Comparison of ENCODE assay signal across 14 cellular contexts in genomic region chr4:159367421-159368105, GRCh38.
DNase-seq lines count a peak whose midpoint lies in the region; ATAC-seq, FAIRE-seq and TF ChIP-seq lines count a peak whose summit lies in the region.
"Had no signal": no experiment of that assay in that cellular context is flagged by ENCODE, and none has a peak within 500 bp of the region (broad histone marks: within the 10 kb centered on the region; RNA-seq: fewer than 3 reads in every experiment).

No MANE protein-coding gene starts in this region.

- H3K14ac ChIP-seq in IMR-90 (replicated peaks; ENCODE audit: low read depth, low read length), result no peak overlapping the region; the same call in 1 of the 2 replicates

- no peak for TF ChIP-seq POLR2A in IMR-90 (IDR thresholded peaks at IDR 0.05; ENCODE audit: low read depth, low read length)

- H3K36me3 Mint-ChIP-seq in stimulated activated effector memory CD8-positive, alpha-beta T cell treated with anti-CD3 and anti-CD28 coated beads, Interleukin-12 subunit alpha, Interleukin-12 subunit beta, amount 100 ng/mL, for 72 hours, result no peaks in the 10 kb centered on the region
- H3K36me3 Mint-ChIP-seq in Caco-2 (ENCODE audit: insufficient read depth, unreplicated experiment), result peaks cover 26% of the 10 kb centered on the region

- no peaks in the 10 kb centered on the region for H4K20me1 ChIP-seq in IMR-90 (ENCODE audit: insufficient read depth, low read length)

- H2AK5ac ChIP-seq in IMR-90 (ENCODE audit: low read depth, low read length), result peak overlapping the region; percentile 23; the same call in 1 of the 2 replicates

- 0 out of 2 replicates have a peak overlapping the region, but pooled peaks have one; percentile 34 for H3K23ac ChIP-seq in IMR-90 (ENCODE audit: low read depth, low read length)

- no peak overlapping the region for H2BK5ac ChIP-seq in IMR-90 (ENCODE audit: low read depth, low read length, poor library complexity, severe bottlenecking)

- H2AFZ ChIP-seq in IMR-90 (replicated peaks; ENCODE audit: low read length, poor library complexity), result no peak overlapping the region

- peak overlapping the region; percentile 48; the same call in 1 of the 2 replicates for H2BK20ac ChIP-seq in IMR-90 (ENCODE audit: low read depth, low read length)

- WGBS in IMR-90 (ENCODE audit: extremely low coverage in 2 of 2, insufficient read length in 1 of 2), 2 experiments, result 50% methylated on average over 2 of the region's 6 CpGs; no CpG with 5 or more reads in 1 of the 2 experiments

- no peaks in the 10 kb centered on the region for H3K27me3 ChIP-seq in IMR-90 (ENCODE audit: control insufficient read depth, insufficient read depth, low read length)
- no peaks in the 10 kb centered on the region for H3K27me3 ChIP-seq in Caco-2 (replicated peaks; ENCODE audit: control insufficient read depth, insufficient read depth, low read length)
- H3K27me3 ChIP-seq: tibial nerve had no signal

- H3K4ac ChIP-seq in IMR-90 (ENCODE audit: low read depth, low read length), result no peak overlapping the region

- no peak overlapping the region for H3K27ac ChIP-seq in IMR-90 (ENCODE audit: insufficient read depth, low read length)
- H3K27ac ChIP-seq: tibial nerve had no signal

- intact Hi-C loops in IMR-90 (cut with micrococcal nuclease), result loop anchor here (10.0 kb wide), 1 partner anchor 513 kb away; no protein-coding TSS in a partner anchor
- intact Hi-C loops in Caco-2 (cut with micrococcal nuclease; ENCODE audit: unreplicated experiment), result no loop called here

- peak; percentile 10 for DNase-seq in AG10803 (ENCODE audit: low read depth)
- no peak for DNase-seq in GM19239 (ENCODE audit: insufficient read length, low spot score)
- DNase-seq in IMR-90, result no peak
- no peak for DNase-seq in SIG-M5 (lab: John Stamatoyannopoulos, UW)
- DNase-seq in stimulated activated effector memory CD8-positive, alpha-beta T cell treated with anti-CD3 and anti-CD28 coated beads, Interleukin-12 subunit alpha, Interleukin-12 subunit beta, amount 100 ng/mL, for 72 hours (ENCODE audit: low spot score in 2 of 2), result no peak
- DNase-seq in Caco-2, result no peak
- DNase-seq in NCI-H1436 treated with DMSO at 0.1 percent for 48 hours (lab: John Stamatoyannopoulos, UW), result no peak
- DNase-seq: activated CD8-positive, alpha-beta T cell treated with anti-CD3 and anti-CD28 coated beads for 36 hours; NCI-H1930 had no signal

- H3K9me3 ChIP-seq in IMR-90 (ENCODE audit: control insufficient read depth, insufficient read depth, low read length) (peaks cover 5% of the 10 kb centered on the region), Caco-2 (no peaks in the 10 kb centered on the region)
- H3K9me3 ChIP-seq: tibial nerve had no signal

- H3K4me3 Mint-ChIP-seq in stimulated activated effector memory CD8-positive, alpha-beta T cell treated with anti-CD3 and anti-CD28 coated beads, Interleukin-12 subunit alpha, Interleukin-12 subunit beta, amount 100 ng/mL, for 72 hours, result no peak overlapping the region
- H3K4me3 Mint-ChIP-seq in Caco-2 (ENCODE audit: unreplicated experiment), result no peak overlapping the region
- H3K4me3 Mint-ChIP-seq: activated CD8-positive, alpha-beta T cell treated with anti-CD3 and anti-CD28 coated beads for 36 hours; natural killer cell treated with Interleukin-12 subunit alpha and Interleukin-12 subunit beta and Interleukin-15 and Interleukin-18, amount 100 ng/mL, for 72 hours had no signal

- BruUV-seq in IMR-90 (replicated peaks; lab: Mats Ljungman, UMichigan) (no TSS peak), Caco-2 (replicated peaks; lab: Mats Ljungman, UMichigan) (no TSS peak)

- FAIRE-seq in GM19239 (lab: Jason Lieb, UNC), result peak; percentile 61
- FAIRE-seq: islet of Langerhans had no signal

- H3K4me2 ChIP-seq in IMR-90 (ENCODE audit: low read depth, low read length), result no peak overlapping the region

- H4K8ac ChIP-seq in IMR-90 (ENCODE audit: low read depth in 2 of 2, low read length in 2 of 2), result peak overlapping the region in 1 of 2 experiments; percentile 56; a peak in 2 of 4 replicates

- TF ChIP-seq RAD21 in IMR-90 (IDR thresholded peaks at IDR 0.05; ENCODE audit: low read length), result no peak

- no peak overlapping the region; the same call in 1 of the 2 replicates for H3K18ac ChIP-seq in IMR-90 (ENCODE audit: low read depth, low read length)

- no peak for TF ChIP-seq CTCF in AG10803 (conservative IDR thresholded peaks at IDR 0.05; ENCODE audit: low read length)
- TF ChIP-seq CTCF in IMR-90 (conservative IDR thresholded peaks at IDR 0.05; ENCODE audit: low read depth, low read length), result no peak
- no peak for TF ChIP-seq CTCF in Caco-2 (IDR thresholded peaks at IDR 0.05; ENCODE audit: insufficient read depth in 1 of 2, low read depth in 1 of 2, low read length in 1 of 2, severe bottlenecking in 1 of 2, unreplicated experiment in 1 of 2)

- CTCF ChIA-PET in IMR-90 (lab: Yijun Ruan, JAX) (interaction anchor here (0.6 kb wide), 2 partner anchors 16 to 88 kb away, joined by 4 to 5 read pairs; no protein-coding TSS in a partner anchor), Caco-2 (lab: Charles Lee) (no interaction called here)

- H2AK9ac ChIP-seq in IMR-90 (replicated peaks; ENCODE audit: low read depth, low read length, poor library complexity), result no peak overlapping the region

- H3K9me1 ChIP-seq in IMR-90 (ENCODE audit: insufficient read depth, low read length), result peaks cover 7% of the 10 kb centered on the region

- H4K5ac ChIP-seq in IMR-90 (ENCODE audit: low read depth, low read length), result no peak overlapping the region

- H3K56ac ChIP-seq in IMR-90 (ENCODE audit: extremely low read depth, insufficient read depth, low read length), result no peak overlapping the region

- H3K9ac ChIP-seq in IMR-90 (ENCODE audit: low read depth, low read length), result no peak overlapping the region

- no peak overlapping the region for H4K91ac ChIP-seq in IMR-90 (ENCODE audit: insufficient read depth, low read depth, low read length)

- H2BK15ac ChIP-seq in IMR-90 (ENCODE audit: low read depth, low read length), result no peak overlapping the region

- dilution Hi-C loops in IMR-90 (cut with HindIII; ENCODE audit: low sequenced_read_pairs, unreplicated experiment), result no loop called here

- H3K4me1 ChIP-seq in IMR-90 (ENCODE audit: control insufficient read depth, insufficient read depth, low read length) (peaks cover 8% of the 10 kb centered on the region), Caco-2 (no peaks in the 10 kb centered on the region)
- H3K4me1 ChIP-seq: tibial nerve had no signal

- H3K27me3 Mint-ChIP-seq in Caco-2 (ENCODE audit: insufficient read depth, unreplicated experiment), result no peaks in the 10 kb centered on the region

- no peak overlapping the region for H2BK120ac ChIP-seq in IMR-90 (ENCODE audit: low read depth, low read length)

- no peaks in the 10 kb centered on the region for H3K9me3 Mint-ChIP-seq in stimulated activated effector memory CD8-positive, alpha-beta T cell treated with anti-CD3 and anti-CD28 coated beads, Interleukin-12 subunit alpha, Interleukin-12 subunit beta, amount 100 ng/mL, for 72 hours
- no peaks in the 10 kb centered on the region for H3K9me3 Mint-ChIP-seq in Caco-2 (ENCODE audit: unreplicated experiment)
- H3K9me3 Mint-ChIP-seq: activated CD8-positive, alpha-beta T cell treated with anti-CD3 and anti-CD28 coated beads for 36 hours; activated naive CD4-positive, alpha-beta T cell treated with anti-CD3 and anti-CD28 coated beads, Interleukin-2, amount 50 U/mL, for 72 hours had no signal

- POLR2A ChIA-PET in IMR-90 (lab: Charles Lee; ENCODE audit: unreplicated experiment), result interaction anchor here (0.6 kb wide), 1 partner anchor 9 kb away, joined by 7 read pairs; no protein-coding TSS in a partner anchor
- POLR2A ChIA-PET in Caco-2 (lab: Charles Lee), result no interaction called here

- ATAC-seq in HG02623 (IDR thresholded peaks at IDR 0.05; ENCODE audit: unreplicated experiment) (peak; percentile 74), IMR-90 (ENCODE audit: low read depth) (peak; percentile 17; the same call in 1 of the 2 replicates)
- ATAC-seq in stimulated activated effector memory CD8-positive, alpha-beta T cell treated with anti-CD3 and anti-CD28 coated beads, Interleukin-12 subunit alpha, Interleukin-12 subunit beta, amount 100 ng/mL, for 72 hours, result no peak
- ATAC-seq: activated CD8-positive, alpha-beta T cell treated with anti-CD3 and anti-CD28 coated beads for 36 hours; natural killer cell treated with Interleukin-12 subunit alpha and Interleukin-12 subunit beta and Interleukin-15 and Interleukin-18, amount 100 ng/mL, for 72 hours had no signal

- H3K36me3 ChIP-seq in IMR-90 (ENCODE audit: control insufficient read depth, insufficient read depth, low read length) (0 out of 2 replicates have a peak, but pooled peaks cover 2% of the 10 kb centered on the region), Caco-2 (ENCODE audit: control insufficient read depth, insufficient read depth, low read length) (no peaks in the 10 kb centered on the region)

- no peak overlapping the region for H3K4me3 ChIP-seq in AG10803 (ENCODE audit: low read length)
- H3K4me3 ChIP-seq in IMR-90 (ENCODE audit: insufficient read depth, low read depth, low read length), result no peak overlapping the region
- no peak overlapping the region for H3K4me3 ChIP-seq in Caco-2 (ENCODE audit: low read depth, low read length)
- H3K4me3 ChIP-seq: tibial nerve had no signal

- no peaks in the 10 kb centered on the region for H3K4me1 Mint-ChIP-seq in stimulated activated effector memory CD8-positive, alpha-beta T cell treated with anti-CD3 and anti-CD28 coated beads, Interleukin-12 subunit alpha, Interleukin-12 subunit beta, amount 100 ng/mL, for 72 hours
- H3K4me1 Mint-ChIP-seq in Caco-2 (ENCODE audit: low read depth, unreplicated experiment), result no peaks in the 10 kb centered on the region

- H3K27ac Mint-ChIP-seq in stimulated activated effector memory CD8-positive, alpha-beta T cell treated with anti-CD3 and anti-CD28 coated beads, Interleukin-12 subunit alpha, Interleukin-12 subunit beta, amount 100 ng/mL, for 72 hours, result no peak overlapping the region
- H3K27ac Mint-ChIP-seq in Caco-2 (ENCODE audit: unreplicated experiment), result no peak overlapping the region
- H3K27ac Mint-ChIP-seq: activated CD8-positive, alpha-beta T cell treated with anti-CD3 and anti-CD28 coated beads for 36 hours; natural killer cell treated with Interleukin-12 subunit alpha and Interleukin-12 subunit beta and Interleukin-15 and Interleukin-18, amount 100 ng/mL, for 72 hours had no signal

- no peaks in the 10 kb centered on the region for H3K79me1 ChIP-seq in IMR-90 (ENCODE audit: low read depth in 1 of 2, low read length in 2 of 2)

- in situ Hi-C loops in IMR-90 (cut with MboI; ENCODE audit: low sequenced_read_pairs), result no loop called here

TF ChIP-seq in IMR-90, 13 proteins besides CTCF, POLR2A, EP300 and RAD21:
- TF ChIP-seq FOS (IDR thresholded peaks at IDR 0.05; ENCODE audit: low read depth, low read length), result no peak
- TF ChIP-seq CEBPB (IDR thresholded peaks at IDR 0.05; ENCODE audit: low read depth, low read length), result peak; percentile 31; the same call in 1 of the 2 replicates
